In the genomic region with DNA sequence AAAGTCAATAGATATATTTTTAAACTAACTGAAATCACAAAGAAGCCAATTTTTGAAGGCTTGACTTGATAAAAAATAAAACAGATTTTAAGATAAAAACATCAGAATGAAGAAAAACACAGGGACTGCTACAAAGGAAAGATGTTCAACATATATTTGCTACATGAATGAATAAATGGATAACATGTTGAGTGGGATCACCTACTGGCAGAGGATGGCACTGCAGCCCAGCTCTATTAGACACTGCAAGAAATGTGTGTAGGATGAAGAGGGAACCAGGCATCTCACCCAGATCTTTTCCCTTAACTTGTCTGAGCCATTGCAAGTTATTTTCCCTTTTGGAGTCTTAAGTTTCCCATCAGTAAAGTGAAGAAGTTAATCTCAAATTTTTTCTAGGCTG, we compare ENCODE assay signal across 1 cellular context.
TF ChIP-seq lines count a peak whose summit lies in the region.

No MANE protein-coding gene starts in this region.

TF ChIP-seq in K562, 482 proteins besides CTCF, POLR2A, EP300 and RAD21:
- TF ChIP-seq STAT5B (CRISPR knock-in tag; IDR thresholded peaks at IDR 0.05) (no peak), ZNF764 (CRISPR knock-in tag; IDR thresholded peaks at IDR 0.05; ENCODE audit: low read depth) (peak; percentile 98), TRIM28 (IDR thresholded peaks at IDR 0.05) (peak; percentile 48; the same call in 1 of the 2 replicates), CBX3 (IDR thresholded peaks at IDR 0.05; ENCODE audit: borderline replicate concordance in 1 of 2, low read length in 2 of 2) (peak in 1 of 2 experiments; percentile 61; a peak in 2 of 3 replicates)
- TF ChIP-seq, protein P1, sequence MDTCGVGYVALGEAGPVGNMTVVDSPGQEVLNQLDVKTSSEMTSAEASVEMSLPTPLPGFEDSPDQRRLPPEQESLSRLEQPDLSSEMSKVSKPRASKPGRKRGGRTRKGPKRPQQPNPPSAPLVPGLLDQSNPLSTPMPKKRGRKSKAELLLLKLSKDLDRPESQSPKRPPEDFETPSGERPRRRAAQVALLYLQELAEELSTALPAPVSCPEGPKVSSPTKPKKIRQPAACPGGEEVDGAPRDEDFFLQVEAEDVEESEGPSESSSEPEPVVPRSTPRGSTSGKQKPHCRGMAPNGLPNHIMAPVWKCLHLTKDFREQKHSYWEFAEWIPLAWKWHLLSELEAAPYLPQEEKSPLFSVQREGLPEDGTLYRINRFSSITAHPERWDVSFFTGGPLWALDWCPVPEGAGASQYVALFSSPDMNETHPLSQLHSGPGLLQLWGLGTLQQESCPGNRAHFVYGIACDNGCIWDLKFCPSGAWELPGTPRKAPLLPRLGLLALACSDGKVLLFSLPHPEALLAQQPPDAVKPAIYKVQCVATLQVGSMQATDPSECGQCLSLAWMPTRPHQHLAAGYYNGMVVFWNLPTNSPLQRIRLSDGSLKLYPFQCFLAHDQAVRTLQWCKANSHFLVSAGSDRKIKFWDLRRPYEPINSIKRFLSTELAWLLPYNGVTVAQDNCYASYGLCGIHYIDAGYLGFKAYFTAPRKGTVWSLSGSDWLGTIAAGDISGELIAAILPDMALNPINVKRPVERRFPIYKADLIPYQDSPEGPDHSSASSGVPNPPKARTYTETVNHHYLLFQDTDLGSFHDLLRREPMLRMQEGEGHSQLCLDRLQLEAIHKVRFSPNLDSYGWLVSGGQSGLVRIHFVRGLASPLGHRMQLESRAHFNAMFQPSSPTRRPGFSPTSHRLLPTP (IDR thresholded peaks at IDR 0.05; ENCODE audit: borderline replicate concordance, extremely low read depth, insufficient read length) = peak; percentile 13
